ENCODE assay signal across 17 cellular contexts in genomic region chr6:10395171-10395945, GRCh38. TPM values are rescaled to one million over a fixed set of nuclear protein-coding genes. Genes with fewer than 3 reads are reported as not detected.
DNase-seq lines count a peak whose midpoint lies in the region; ATAC-seq lines count a peak whose summit lies in the region.
"Had no signal": no experiment of that assay in that cellular context is flagged by ENCODE, and none has a peak within 500 bp of the region (broad histone marks: within the 10 kb centered on the region; RNA-seq: fewer than 3 reads in every experiment).

No MANE protein-coding gene starts in this region.

- peak overlapping the region; percentile 75 for H2BK15ac ChIP-seq in mesendoderm (replicated peaks; ENCODE audit: low read depth)

- H3K36me3 Mint-ChIP-seq in IgD-negative memory B cell: peaks cover 2% of the 10 kb centered on the region
- H3K36me3 Mint-ChIP-seq in activated CD8-positive, alpha-beta T cell treated with anti-CD3 and anti-CD28 coated beads, Interleukin-2, amount 10 ng/mL, durations not matched to agents 7 days and 5 days (ENCODE audit: low read depth): peaks cover 4% of the 10 kb centered on the region

- peak; percentile 46 for DNase-seq in Daoy (ENCODE audit: low read depth)
- no peak for DNase-seq in SK-N-MC (ENCODE audit: low read depth, low spot score)
- no peak for DNase-seq in mesendoderm
- no peak for DNase-seq in UCSD-AML1 (lab: John Stamatoyannopoulos, UW; ENCODE audit: unreplicated experiment)
- DNase-seq in activated CD8-positive, alpha-beta T cell treated with anti-CD3 and anti-CD28 coated beads, Interleukin-2, amount 10 ng/mL, durations not matched to agents 7 days and 5 days: no peak
- DNase-seq: activated naive CD4-positive, alpha-beta T cell treated with Interleukin-2 at 50 U/mL for 16 hours; body of pancreas; DMS 273 treated with DMSO at 0.1 percent for 48 hours; NCI-H2107; spleen; stomach; SW 1271 had no signal

- no peak overlapping the region for H3K9ac ChIP-seq in SK-N-MC (ENCODE audit: insufficient read length)
- peak overlapping the region; percentile 25 for H3K9ac ChIP-seq in mesendoderm (ENCODE audit: low read length)

- H3K9me3 Mint-ChIP-seq in IgD-negative memory B cell: peaks cover 3 to 20% (median 11%) of the 10 kb centered on the region in 3 donors
- H3K9me3 Mint-ChIP-seq in activated CD8-positive, alpha-beta T cell treated with anti-CD3 and anti-CD28 coated beads, Interleukin-2, amount 10 ng/mL, durations not matched to agents 7 days and 5 days (ENCODE audit: insufficient read depth): no peaks in the 10 kb centered on the region

- peaks cover 0 to 1% (median 0%) of the 10 kb centered on the region in 3 donors for H3K4me1 Mint-ChIP-seq in IgD-negative memory B cell
- no peaks in the 10 kb centered on the region for H3K4me1 Mint-ChIP-seq in activated CD8-positive, alpha-beta T cell treated with anti-CD3 and anti-CD28 coated beads, Interleukin-2, amount 10 ng/mL, durations not matched to agents 7 days and 5 days (ENCODE audit: low read depth)

- POLR2A ChIA-PET in activated CD8-positive, alpha-beta T cell treated with anti-CD3 and anti-CD28 coated beads, Interleukin-2, amount 10 ng/mL, durations not matched to agents 7 days and 5 days (lab: Charles Lee): no interaction called here

- no peak overlapping the region for H3K4me3 Mint-ChIP-seq in IgD-negative memory B cell
- H3K4me3 Mint-ChIP-seq in activated CD8-positive, alpha-beta T cell treated with anti-CD3 and anti-CD28 coated beads, Interleukin-2, amount 10 ng/mL, durations not matched to agents 7 days and 5 days: no peak overlapping the region

- H3K4me2 ChIP-seq in mesendoderm (ENCODE audit: low read length): peak overlapping the region; percentile 17

- H2BK120ac ChIP-seq in mesendoderm (ENCODE audit: low read depth, low read length): peak overlapping the region; percentile 36

- H4K8ac ChIP-seq in mesendoderm (ENCODE audit: low read depth, low read length): no peak overlapping the region

- H2BK5ac ChIP-seq in mesendoderm (ENCODE audit: low read length): no peak overlapping the region

- H3K9me3 ChIP-seq in SK-N-MC (ENCODE audit: low read depth, low read length): no peaks in the 10 kb centered on the region
- H3K9me3 ChIP-seq: body of pancreas had no signal

- WGBS in mesendoderm (ENCODE audit: extremely low coverage, insufficient coverage, low lambda C conversion rate): no CpG with 5 or more reads among the region's 14 CpGs

- peak overlapping the region; percentile 73 for H3K27ac ChIP-seq in SK-N-MC
- peak overlapping the region; percentile 18 for H3K27ac ChIP-seq in mesendoderm (ENCODE audit: low read depth, low read length)
- H3K27ac ChIP-seq: body of pancreas, spleen, stomach had no signal

- no peaks in the 10 kb centered on the region for H3K79me1 ChIP-seq in mesendoderm (ENCODE audit: low read length)

- H3K4me3 ChIP-seq in SK-N-MC (no peak overlapping the region), mesendoderm (ENCODE audit: low read length) (no peak overlapping the region)
- H3K4me3 ChIP-seq: body of pancreas, spleen, stomach had no signal

- no peaks in the 10 kb centered on the region for H3K79me2 ChIP-seq in mesendoderm (ENCODE audit: control insufficient read depth, insufficient read depth, low read length)

- peaks cover 11% of the 10 kb centered on the region for H3K27me3 ChIP-seq in mesendoderm (ENCODE audit: insufficient read depth, low read length, poor library complexity)

- no peak overlapping the region for H3K23ac ChIP-seq in mesendoderm (ENCODE audit: low read length)

- CTCF ChIA-PET in activated CD8-positive, alpha-beta T cell treated with anti-CD3 and anti-CD28 coated beads, Interleukin-2, amount 10 ng/mL, durations not matched to agents 7 days and 5 days (lab: Charles Lee): no interaction called here

- peaks cover 28% of the 10 kb centered on the region for H3K36me3 ChIP-seq in SK-N-MC (ENCODE audit: insufficient read depth, low read length)
- no peaks in the 10 kb centered on the region for H3K36me3 ChIP-seq in mesendoderm (ENCODE audit: control insufficient read depth, insufficient read depth, low read length)
- H3K36me3 ChIP-seq: spleen, stomach had no signal

- H4K5ac ChIP-seq in mesendoderm (ENCODE audit: low read length): no peak overlapping the region

- no peak overlapping the region for H3K4ac ChIP-seq in mesendoderm (ENCODE audit: low read depth, low read length)

- peaks cover 10% of the 10 kb centered on the region for H3K4me1 ChIP-seq in mesendoderm (ENCODE audit: control insufficient read depth, low read depth, low read length)
- H3K4me1 ChIP-seq: body of pancreas, spleen had no signal

- peak overlapping the region; percentile 49 for H3K56ac ChIP-seq in mesendoderm (ENCODE audit: low read length)

- peaks cover 76% of the 10 kb centered on the region for H3K27me3 Mint-ChIP-seq in IgD-negative memory B cell
- H3K27me3 Mint-ChIP-seq in activated CD8-positive, alpha-beta T cell treated with anti-CD3 and anti-CD28 coated beads, Interleukin-2, amount 10 ng/mL, durations not matched to agents 7 days and 5 days (ENCODE audit: low read depth): peaks cover 80% of the 10 kb centered on the region

- peak overlapping the region in 2 of 3 donors; percentile 6 to 84 for H3K27ac Mint-ChIP-seq in IgD-negative memory B cell
- no peak overlapping the region for H3K27ac Mint-ChIP-seq in activated CD8-positive, alpha-beta T cell treated with anti-CD3 and anti-CD28 coated beads, Interleukin-2, amount 10 ng/mL, durations not matched to agents 7 days and 5 days

- no peak overlapping the region for H2AK5ac ChIP-seq in mesendoderm (ENCODE audit: low read length)

- ATAC-seq in HG02678 (IDR thresholded peaks at IDR 0.05; ENCODE audit: unreplicated experiment): no peak
- ATAC-seq in HG03469 (IDR thresholded peaks at IDR 0.05; ENCODE audit: unreplicated experiment): no peak
- no peak for ATAC-seq in activated CD8-positive, alpha-beta T cell treated with anti-CD3 and anti-CD28 coated beads, Interleukin-2, amount 10 ng/mL, durations not matched to agents 7 days and 5 days
- ATAC-seq: body of pancreas, HCT116 had no signal

- peak overlapping the region; percentile 64 for H3K18ac ChIP-seq in mesendoderm (ENCODE audit: low read length)

RNA-seq across cellular contexts. Expression of gene TFAP2A, which starts 19.5 kb away (rescaled TPM):
- total RNA-seq in Daoy (2014; rRNA removed; shearing (Covaris generic)): 4.5 and 5.6 TPM in 2 replicates
- polyA plus RNA-seq in IgD-negative memory B cell: not detected
- polyA plus RNA-seq in mesendoderm (2013, experiment 1 of 2): 3.0 TPM
- 2.7 TPM for polyA plus RNA-seq in mesendoderm (2013, experiment 2 of 2)
- total RNA-seq in activated CD8-positive, alpha-beta T cell treated with anti-CD3 and anti-CD28 coated beads, Interleukin-2, amount 10 ng/mL, durations not matched to agents 7 days and 5 days: not detected
- total RNA-seq: body of pancreas, omental fat pad had no signal
